20 cellular contexts compared by ENCODE assay signal in the genomic region with DNA sequence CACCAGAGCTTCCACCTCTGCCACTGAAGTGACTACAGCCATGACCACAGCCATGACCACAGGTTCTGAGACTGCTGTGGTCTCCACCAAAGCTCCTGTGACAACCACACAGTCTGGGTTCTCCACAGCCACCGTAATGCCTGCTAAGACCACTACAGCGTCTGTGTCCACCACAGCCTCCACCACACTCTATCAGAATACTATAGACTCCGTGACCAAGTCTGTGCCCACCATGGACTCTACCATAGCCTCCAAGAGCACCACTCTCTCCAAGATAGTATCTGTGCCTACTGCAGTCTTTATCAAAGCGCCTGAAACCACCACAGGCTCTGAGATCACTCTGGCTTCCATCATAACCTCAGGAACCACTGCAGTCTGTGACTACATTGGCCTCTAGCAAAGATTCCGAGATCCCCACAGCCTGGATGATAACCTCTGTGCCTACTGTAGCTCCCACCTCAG. TPM values are rescaled to one million over a fixed set of nuclear protein-coding genes. Genes with fewer than 3 reads are reported as not detected.
DNase-seq lines count a peak whose midpoint lies in the region; ATAC-seq, FAIRE-seq and TF ChIP-seq lines count a peak whose summit lies in the region.
"Had no signal": no experiment of that assay in that cellular context is flagged by ENCODE, and none has a peak within 500 bp of the region (broad histone marks: within the 10 kb centered on the region; RNA-seq: fewer than 3 reads in every experiment).

No MANE protein-coding gene starts in this region.

- ATAC-seq in DND-41 (ENCODE audit: insufficient read depth, low read depth) (peak; percentile 53), GM21447 (IDR thresholded peaks at IDR 0.05; ENCODE audit: unreplicated experiment) (no peak)
- ATAC-seq in naive thymus-derived CD4-positive, alpha-beta T cell = peak; percentile 24
- ATAC-seq: PC-3 had no signal

- H3K4me2 ChIP-seq in DND-41 (ENCODE audit: insufficient read depth, low read length) (no peak overlapping the region), KMS-11 (peak overlapping the region; percentile 61), astrocyte (ENCODE audit: low read length) (no peak overlapping the region)

- no peak for TF ChIP-seq CTCF in DND-41 (IDR thresholded peaks at IDR 0.05; ENCODE audit: borderline replicate concordance, extremely low read depth, low read length, poor library complexity, severe bottlenecking)
- TF ChIP-seq CTCF in KMS-11 (conservative IDR thresholded peaks at IDR 0.05; ENCODE audit: low read depth, low read length) = no peak
- no peak for TF ChIP-seq CTCF in astrocyte (IDR thresholded peaks at IDR 0.05; ENCODE audit: insufficient read depth, low read depth, low read length)
- TF ChIP-seq CTCF in kidney (IDR thresholded peaks at IDR 0.05; ENCODE audit: borderline replicate concordance, extremely low read depth, insufficient read depth) = no peak

- no peak overlapping the region for H3K4me3 ChIP-seq in DND-41 (ENCODE audit: low read depth in 1 of 2, low read length in 2 of 2)
- H3K4me3 ChIP-seq in KMS-11 (IDR thresholded peaks at IDR 0.05; ENCODE audit: insufficient read depth, low read depth, low read length) = no peak overlapping the region
- H3K4me3 ChIP-seq in astrocyte (ENCODE audit: insufficient read depth, low read depth, low read length) = no peak overlapping the region
- no peak overlapping the region for H3K4me3 ChIP-seq in naive thymus-derived CD4-positive, alpha-beta T cell (ENCODE audit: low read length)
- H3K4me3 ChIP-seq in H7 (ENCODE audit: insufficient read depth, low read depth, low read length) = no peak overlapping the region
- H3K4me3 ChIP-seq in kidney (ENCODE audit: low read length in 2 of 2) = no peak overlapping the region
- H3K4me3 ChIP-seq: HAP-1 had no signal

- H3K9ac ChIP-seq in DND-41 (ENCODE audit: low read depth, low read length) = no peak overlapping the region
- peak overlapping the region; percentile 48; the same call in 1 of the 2 replicates for H3K9ac ChIP-seq in KMS-11
- H3K9ac ChIP-seq in astrocyte (ENCODE audit: low read length) = no peak overlapping the region
- H3K9ac ChIP-seq in kidney (ENCODE audit: low read length in 2 of 2) = no peak overlapping the region

- no peaks in the 10 kb centered on the region for H3K36me3 ChIP-seq in DND-41 (ENCODE audit: insufficient read depth, low read length)
- no peaks in the 10 kb centered on the region for H3K36me3 ChIP-seq in KMS-11 (ENCODE audit: insufficient read depth)
- no peaks in the 10 kb centered on the region for H3K36me3 ChIP-seq in astrocyte (ENCODE audit: insufficient read depth, low read length)
- H3K36me3 ChIP-seq in naive thymus-derived CD4-positive, alpha-beta T cell (ENCODE audit: control insufficient read depth in 2 of 3, insufficient read depth in 3 of 3, low read length in 3 of 3) = no peaks in the 10 kb centered on the region
- H3K36me3 ChIP-seq in H7 (replicated peaks; ENCODE audit: control insufficient read depth, insufficient read depth, low read length) = no peaks in the 10 kb centered on the region
- no peaks in the 10 kb centered on the region for H3K36me3 ChIP-seq in kidney (ENCODE audit: control insufficient read depth in 1 of 2, insufficient read depth in 2 of 2, low read length in 2 of 2)
- H3K36me3 ChIP-seq: HAP-1 had no signal

- peak overlapping the region; percentile 80 for H3K27ac Mint-ChIP-seq in astrocyte (ENCODE audit: unreplicated experiment)
- H3K27ac Mint-ChIP-seq in naive thymus-derived CD4-positive, alpha-beta T cell = no peak overlapping the region

- peaks cover 28% of the 10 kb centered on the region for H3K27me3 Mint-ChIP-seq in astrocyte (ENCODE audit: low read depth, unreplicated experiment)
- peaks cover 10 to 44% (median 28%) of the 10 kb centered on the region in 5 donors for H3K27me3 Mint-ChIP-seq in naive thymus-derived CD4-positive, alpha-beta T cell

- intact Hi-C loops in naive thymus-derived CD4-positive, alpha-beta T cell (cut with micrococcal nuclease) = no loop called here
- intact Hi-C loops in kidney (cut with DNase I) = no loop called here

- H4K20me1 ChIP-seq in DND-41 (ENCODE audit: insufficient read depth, low read length) = no peaks in the 10 kb centered on the region
- H4K20me1 ChIP-seq in KMS-11 (ENCODE audit: insufficient read depth) = no peaks in the 10 kb centered on the region
- no peaks in the 10 kb centered on the region for H4K20me1 ChIP-seq in astrocyte (ENCODE audit: insufficient read depth, low read length)

- H3K9me3 Mint-ChIP-seq in astrocyte (ENCODE audit: unreplicated experiment) = peaks cover 9% of the 10 kb centered on the region
- peaks cover 0 to 3% (median 0%) of the 10 kb centered on the region in 11 donors for H3K9me3 Mint-ChIP-seq in naive thymus-derived CD4-positive, alpha-beta T cell

- no peak for DNase-seq in DND-41
- DNase-seq in astrocyte (ENCODE audit: low read depth) = no peak
- DNase-seq in naive thymus-derived CD4-positive, alpha-beta T cell = no peak
- DNase-seq in H7 = no peak
- DNase-seq in NCI-H146 (lab: John Stamatoyannopoulos, UW) = no peak
- no peak for DNase-seq in kidney
- DNase-seq: ACHN, C1 segment of cervical spinal cord, DMS79, NCI-H1105 treated with DMSO at 0.1 percent for 48 hours, NCI-H187, NCI-H2107, NCI-H510A, NCI-H82, PC-3 had no signal

- H3K9me3 ChIP-seq in DND-41 (ENCODE audit: insufficient read depth, low read length, severe bottlenecking) (no peaks in the 10 kb centered on the region), astrocyte (ENCODE audit: insufficient read depth, low read depth, low read length) (no peaks in the 10 kb centered on the region), kidney (ENCODE audit: control insufficient read depth in 1 of 2, low read length in 2 of 2) (no peaks in the 10 kb centered on the region)
- no peaks in the 10 kb centered on the region for H3K9me3 ChIP-seq in naive thymus-derived CD4-positive, alpha-beta T cell (ENCODE audit: control insufficient read depth in 2 of 3, low read length in 3 of 3)
- H3K9me3 ChIP-seq: HAP-1 had no signal

- no peak overlapping the region for H3K27ac ChIP-seq in DND-41 (ENCODE audit: low read length)
- peak overlapping the region; percentile 97 for H3K27ac ChIP-seq in KMS-11
- H3K27ac ChIP-seq in astrocyte (ENCODE audit: low read depth, low read length) = no peak overlapping the region
- no peak overlapping the region for H3K27ac ChIP-seq in naive thymus-derived CD4-positive, alpha-beta T cell (ENCODE audit: low read depth, low read length)
- H3K27ac ChIP-seq in kidney (ENCODE audit: low read depth in 2 of 2, low read length in 2 of 2) = no peak overlapping the region
- H3K27ac ChIP-seq: RWPE1 had no signal

- no peak for FAIRE-seq in astrocyte (lab: Jason Lieb, UNC)
- no peak for FAIRE-seq in kidney (lab: Jason Lieb, UNC)
- FAIRE-seq: D721Med had no signal

- H3K4me1 Mint-ChIP-seq in astrocyte (ENCODE audit: low read depth, unreplicated experiment) = peaks cover 7% of the 10 kb centered on the region
- peaks cover 0 to 15% (median 6%) of the 10 kb centered on the region in 7 donors for H3K4me1 Mint-ChIP-seq in naive thymus-derived CD4-positive, alpha-beta T cell

- CTCF ChIA-PET in naive thymus-derived CD4-positive, alpha-beta T cell (lab: Charles Lee) = no interaction called here

- no peaks in the 10 kb centered on the region for H3K4me1 ChIP-seq in DND-41 (ENCODE audit: insufficient read depth, low read length)
- H3K4me1 ChIP-seq in KMS-11 (ENCODE audit: low read depth, poor library complexity, severe bottlenecking) = peaks cover 61% of the 10 kb centered on the region
- peaks cover 4% of the 10 kb centered on the region for H3K4me1 ChIP-seq in astrocyte (ENCODE audit: insufficient read depth, low read length)
- H3K4me1 ChIP-seq in naive thymus-derived CD4-positive, alpha-beta T cell (ENCODE audit: control insufficient read depth in 2 of 2, insufficient read depth in 2 of 2, low read length in 2 of 2) = no peaks in the 10 kb centered on the region
- no peaks in the 10 kb centered on the region for H3K4me1 ChIP-seq in kidney (ENCODE audit: control insufficient read depth in 1 of 2, insufficient read depth in 1 of 2, low read depth in 1 of 2, low read length in 2 of 2)
- H3K4me1 ChIP-seq: HAP-1 had no signal

- POLR2A ChIA-PET in naive thymus-derived CD4-positive, alpha-beta T cell (lab: Charles Lee) = no interaction called here

- H3K27me3 ChIP-seq in DND-41 (ENCODE audit: insufficient read depth, low read length, poor library complexity) (peaks cover 15% of the 10 kb centered on the region), KMS-11 (ENCODE audit: insufficient read depth, low read depth) (no peaks in the 10 kb centered on the region), astrocyte (ENCODE audit: insufficient read depth, low read length) (no peaks in the 10 kb centered on the region), H7 (ENCODE audit: control insufficient read depth, insufficient read depth, low read length) (no peaks in the 10 kb centered on the region)
- no peaks in the 10 kb centered on the region for H3K27me3 ChIP-seq in naive thymus-derived CD4-positive, alpha-beta T cell (ENCODE audit: control insufficient read depth in 2 of 2, insufficient read depth in 2 of 2, low read length in 2 of 2)

- H3K36me3 Mint-ChIP-seq in astrocyte (ENCODE audit: low read depth, unreplicated experiment) = peaks cover 2% of the 10 kb centered on the region
- H3K36me3 Mint-ChIP-seq in naive thymus-derived CD4-positive, alpha-beta T cell = no peaks in the 10 kb centered on the region

- no peaks in the 10 kb centered on the region for H3K79me2 ChIP-seq in DND-41 (ENCODE audit: insufficient read depth, low read length)
- H3K79me2 ChIP-seq in KMS-11 (ENCODE audit: insufficient read depth, low read depth) = no peaks in the 10 kb centered on the region
- H3K79me2 ChIP-seq in astrocyte (ENCODE audit: insufficient read depth, low read length) = no peaks in the 10 kb centered on the region

- H2AFZ ChIP-seq in DND-41 (ENCODE audit: low read depth, low read length) (no peak overlapping the region), KMS-11 (ENCODE audit: low read depth) (peak overlapping the region; percentile 59; the same call in 1 of the 2 replicates), astrocyte (ENCODE audit: low read depth, low read length) (no peak overlapping the region)

- H3K4me3 Mint-ChIP-seq in astrocyte (ENCODE audit: unreplicated experiment) = no peak overlapping the region
- H3K4me3 Mint-ChIP-seq in naive thymus-derived CD4-positive, alpha-beta T cell = no peak overlapping the region

RNA-seq across cellular contexts. Expression of gene MUC21, which starts 18.3 kb away (rescaled TPM):
- total RNA-seq in astrocyte (not detected in 2 replicates), kidney (not detected)
- total RNA-seq in naive thymus-derived CD4-positive, alpha-beta T cell = not detected
- polyA plus RNA-seq in naive thymus-derived CD4-positive, alpha-beta T cell = not detected
- not detected in 2 replicates for total RNA-seq in H7 (2014; rRNA removed; shearing (Covaris generic))
- not detected for polyA plus RNA-seq in kidney (ENCODE audit: insufficient read depth, low read depth, low replicate concordance)
- total RNA-seq: PC-3 had no signal

RNA-seq across cellular contexts. Expression of gene MUCL3, which starts 24.4 kb away (rescaled TPM):
- total RNA-seq in astrocyte = not detected in 2 replicates
- total RNA-seq in naive thymus-derived CD4-positive, alpha-beta T cell = not detected
- not detected for polyA plus RNA-seq in naive thymus-derived CD4-positive, alpha-beta T cell
- not detected in 2 replicates for total RNA-seq in H7 (2014; rRNA removed; shearing (Covaris generic))
- total RNA-seq in kidney = 0.13 TPM
- not detected for polyA plus RNA-seq in kidney (ENCODE audit: insufficient read depth, low read depth, low replicate concordance)

RNA-seq across cellular contexts. Expression of gene SFTA2, which starts 33.2 kb away (rescaled TPM):
- total RNA-seq in astrocyte (not detected in 2 replicates), kidney (30.5 TPM)
- not detected for total RNA-seq in naive thymus-derived CD4-positive, alpha-beta T cell
- polyA plus RNA-seq in naive thymus-derived CD4-positive, alpha-beta T cell = under 1 TPM in 1 of 2 donors, not detected in 1; 0.34 TPM
- not detected in 2 replicates for total RNA-seq in H7 (2014; rRNA removed; shearing (Covaris generic))
- 7.4 TPM for polyA plus RNA-seq in kidney (ENCODE audit: insufficient read depth, low read depth, low replicate concordance)
- total RNA-seq: PC-3 had no signal

RNA-seq across cellular contexts. Expression of gene MUC22, which starts 45.1 kb away (rescaled TPM):
- 0.05 TPM in 1 of 2 replicates, not detected in the other for total RNA-seq in astrocyte
- total RNA-seq in naive thymus-derived CD4-positive, alpha-beta T cell = not detected
- not detected for polyA plus RNA-seq in naive thymus-derived CD4-positive, alpha-beta T cell
- not detected in 2 replicates for total RNA-seq in H7 (2014; rRNA removed; shearing (Covaris generic))
- total RNA-seq in kidney = not detected
- polyA plus RNA-seq in kidney (ENCODE audit: insufficient read depth, low read depth, low replicate concordance) = not detected
- total RNA-seq: PC-3 had no signal

RNA-seq across cellular contexts. Expression of gene VARS2, which starts 51.1 kb away (rescaled TPM):
- total RNA-seq in astrocyte = 19.8 and 21.6 TPM in 2 replicates
- total RNA-seq in naive thymus-derived CD4-positive, alpha-beta T cell = 10 to 100 TPM; 22.2 to 47.3 (median 37.9) TPM
- polyA plus RNA-seq in naive thymus-derived CD4-positive, alpha-beta T cell = 10 to 100 TPM; 17.1 to 18.9 TPM
- total RNA-seq in H7 (2014; rRNA removed; shearing (Covaris generic)) = 54.4 and 60.5 TPM in 2 replicates
- total RNA-seq in kidney = 34.5 TPM
- 30.4 TPM for polyA plus RNA-seq in kidney (ENCODE audit: insufficient read depth, low read depth, low replicate concordance)

Comparison
In these comparisons a context has a peak if more than half of its experiments do, and no peak if none do; other contexts are left out.
1. RNA of gene SFTA2, which starts 33.2 kb away (total RNA-seq): 30.5 TPM in kidney (single experiment); not detected in astrocyte, not detected in naive thymus-derived CD4-positive, alpha-beta T cell and not detected in H7; every median in the first group is over 10 times any median in the second.